11 cellular contexts compared by ENCODE assay signal in genomic region chr4:10102981-10103330, GRCh38. TPM values are rescaled to one million over a fixed set of nuclear protein-coding genes. Genes with fewer than 3 reads are reported as not detected.
DNase-seq lines count a peak whose midpoint lies in the region; ATAC-seq, FAIRE-seq and TF ChIP-seq lines count a peak whose summit lies in the region.
"Had no signal": no experiment of that assay in that cellular context is flagged by ENCODE, and none has a peak within 500 bp of the region (broad histone marks: within the 10 kb centered on the region; RNA-seq: fewer than 3 reads in every experiment).

No MANE protein-coding gene starts in this region.

- no peak for ATAC-seq in CD4-positive, alpha-beta T cell (ENCODE audit: poor library complexity)
- peak; percentile 6; the same call in 1 of the 3 replicates for ATAC-seq in GM23338
- ATAC-seq: HCT116, K562 had no signal

- H3K4me3 Mint-ChIP-seq in CD4-positive, alpha-beta T cell = peak overlapping the region; percentile 8
- no peak overlapping the region; the same call in 2 of the 3 replicates for H3K4me3 Mint-ChIP-seq in GM23338

- H3K79me2 ChIP-seq in GM23338 (replicated peaks; ENCODE audit: insufficient read depth) = peaks cover 93% of the 10 kb centered on the region

- H2BK120ac ChIP-seq in neuronal stem cell (ENCODE audit: low read depth, low read length) = no peak overlapping the region

- intact Hi-C loops in CD4-positive, alpha-beta T cell (cut with DNase I, micrococcal nuclease) = no loop called here
- intact Hi-C loops in ascending aorta (cut with DNase I) = no loop called here

- CTCF ChIA-PET in CD4-positive, alpha-beta T cell (lab: Charles Lee) = no interaction called here
- CTCF ChIA-PET in GM10248 (lab: Yijun Ruan, JAX) = no interaction called here

- no peak overlapping the region for H3K14ac ChIP-seq in neuronal stem cell (ENCODE audit: low read length)

- WGBS in neuronal stem cell (ENCODE audit: extremely low coverage in 2 of 2, insufficient read length in 2 of 2, insufficient replicate concordance in 1 of 2), 2 donors = no CpG with 5 or more reads among the region's 5 CpGs

- no peak for DNase-seq in CD4-positive, alpha-beta T cell
- no peak for DNase-seq in GM23338 (ENCODE audit: low spot score)
- no peak for DNase-seq in ascending aorta (ENCODE audit: low spot score in 2 of 2)
- no peak for DNase-seq in neuronal stem cell (ENCODE audit: low spot score)
- DNase-seq in C1 segment of cervical spinal cord (lab: John Stamatoyannopoulos, UW) = no peak
- no peak for DNase-seq in GM19239 (ENCODE audit: insufficient read length, low spot score)
- no peak for DNase-seq in GM10248 (ENCODE audit: extremely low spot score)
- DNase-seq: midbrain had no signal

- H2BK15ac ChIP-seq in neuronal stem cell (ENCODE audit: low read length) = no peak overlapping the region

- no peak overlapping the region for H4K91ac ChIP-seq in neuronal stem cell (ENCODE audit: low read depth, low read length, poor library complexity)

- H2AK5ac ChIP-seq in neuronal stem cell (ENCODE audit: low read depth, low read length) = no peak overlapping the region

- H3K9me3 Mint-ChIP-seq in CD4-positive, alpha-beta T cell = no peaks in the 10 kb centered on the region
- no peaks in the 10 kb centered on the region for H3K9me3 Mint-ChIP-seq in GM23338

- peak overlapping the region; percentile 57 for H3K18ac ChIP-seq in neuronal stem cell (ENCODE audit: low read length)

- H3K4me3 ChIP-seq in GM23338 = no peak overlapping the region
- no peak overlapping the region for H3K4me3 ChIP-seq in ascending aorta
- H3K4me3 ChIP-seq in neuronal stem cell (ENCODE audit: low read length in 2 of 2) = no peak overlapping the region
- H3K4me3 ChIP-seq: K562 had no signal

- no peaks in the 10 kb centered on the region for H3K27me3 Mint-ChIP-seq in CD4-positive, alpha-beta T cell
- peaks cover 17% of the 10 kb centered on the region for H3K27me3 Mint-ChIP-seq in GM23338 (ENCODE audit: insufficient read depth, low read depth, poor library complexity)

- peaks cover 100% of the 10 kb centered on the region for H3K4me1 Mint-ChIP-seq in CD4-positive, alpha-beta T cell (ENCODE audit: low read depth)
- peaks cover 72% of the 10 kb centered on the region for H3K4me1 Mint-ChIP-seq in GM23338

- H3K23ac ChIP-seq in neuronal stem cell (ENCODE audit: low read depth, low read length, poor library complexity) = no peak overlapping the region

- H4K8ac ChIP-seq in neuronal stem cell (ENCODE audit: low read depth, low read length) = no peak overlapping the region

- H3K27ac ChIP-seq in CD4-positive, alpha-beta T cell (ENCODE audit: low read depth, low read length) = peak overlapping the region; percentile 38
- H3K27ac ChIP-seq in GM23338 (ENCODE audit: low read depth) = no peak overlapping the region
- H3K27ac ChIP-seq in ascending aorta = peak overlapping the region; percentile 89 to 93
- peak overlapping the region; percentile 71 for H3K27ac ChIP-seq in neuronal stem cell (replicated peaks; ENCODE audit: low read length)

- FAIRE-seq in GM19239 (lab: Jason Lieb, UNC) = no peak
- FAIRE-seq: endometrium had no signal

- H3F3A ChIP-seq in GM23338 (replicated peaks; ENCODE audit: low read depth) = no peaks in the 10 kb centered on the region

- H4K20me1 ChIP-seq in GM23338 (replicated peaks; ENCODE audit: insufficient read depth) = peaks cover 75% of the 10 kb centered on the region

- H3K9ac ChIP-seq in neuronal stem cell (ENCODE audit: low read depth, low read length, poor library complexity) = no peak overlapping the region

- POLR2A ChIA-PET in CD4-positive, alpha-beta T cell (lab: Charles Lee) = interaction anchor here (1.3 to 9.0 kb wide), 3 partner anchors 9 to 15 kb away, joined by 4 to 61 read pairs (median 57); partner anchors contain the start of gene WDR1
- POLR2A ChIA-PET in GM10248 (lab: Yijun Ruan, JAX) = interaction anchor here (0.7 to 8.2 kb wide), 2 partner anchors 9 to 15 kb away, joined by 3 to 69 read pairs; partner anchors contain the start of gene WDR1

- H3K4ac ChIP-seq in neuronal stem cell (ENCODE audit: low read length) = no peak overlapping the region

- H3K4me2 ChIP-seq in GM23338 (no peak overlapping the region), neuronal stem cell (ENCODE audit: insufficient read depth, low read length, poor library complexity, severe bottlenecking) (no peak overlapping the region)

- H3K9me2 ChIP-seq in GM23338 (ENCODE audit: insufficient read depth) = no peaks in the 10 kb centered on the region

- peak overlapping the region; percentile 99 for H3K27ac Mint-ChIP-seq in CD4-positive, alpha-beta T cell
- H3K27ac Mint-ChIP-seq in GM23338 = peak overlapping the region; percentile 30; the same call in 1 of the 2 replicates

- H3K9me3 ChIP-seq in CD4-positive, alpha-beta T cell (ENCODE audit: control insufficient read depth, low read length) = no peaks in the 10 kb centered on the region
- H3K9me3 ChIP-seq in ascending aorta (no peaks in the 10 kb centered on the region), neuronal stem cell (replicated peaks in 1 of 2; ENCODE audit: control insufficient read depth in 2 of 2, insufficient read depth in 1 of 2, low read depth in 1 of 2, low read length in 2 of 2) (no peaks in the 10 kb centered on the region)

- H2AFZ ChIP-seq in GM23338 (no peak overlapping the region), neuronal stem cell (ENCODE audit: low read length) (no peak overlapping the region)

- H3K27me3 ChIP-seq in CD4-positive, alpha-beta T cell (ENCODE audit: control insufficient read depth, insufficient read depth, low read length) = no peaks in the 10 kb centered on the region
- no peaks in the 10 kb centered on the region for H3K27me3 ChIP-seq in GM23338 (ENCODE audit: insufficient read depth)
- H3K27me3 ChIP-seq in ascending aorta = no peaks in the 10 kb centered on the region
- no peaks in the 10 kb centered on the region for H3K27me3 ChIP-seq in neuronal stem cell (ENCODE audit: control insufficient read depth in 3 of 3, insufficient read depth in 3 of 3, low read depth in 1 of 3, low read length in 3 of 3)

- peaks cover 11% of the 10 kb centered on the region; the same call in 1 of the 2 replicates for H3K4me1 ChIP-seq in GM23338 (ENCODE audit: insufficient read depth)
- H3K4me1 ChIP-seq in ascending aorta = peaks cover 45 to 89% of the 10 kb centered on the region in 2 donors
- peaks cover 32 to 59% of the 10 kb centered on the region in 2 donors for H3K4me1 ChIP-seq in neuronal stem cell (ENCODE audit: control insufficient read depth in 2 of 2, insufficient read depth in 1 of 2, low read depth in 1 of 2, low read length in 2 of 2)

- no peak overlapping the region for H2BK5ac ChIP-seq in neuronal stem cell (ENCODE audit: low read length)

- peaks cover 100% of the 10 kb centered on the region for H3K36me3 Mint-ChIP-seq in CD4-positive, alpha-beta T cell (ENCODE audit: low read depth)
- H3K36me3 Mint-ChIP-seq in GM23338 (ENCODE audit: low read depth) = peaks cover 61% of the 10 kb centered on the region

- no peak for TF ChIP-seq CTCF in CD4-positive, alpha-beta T cell (IDR thresholded peaks at IDR 0.05)
- TF ChIP-seq CTCF in GM23338 (conservative IDR thresholded peaks at IDR 0.05; ENCODE audit: low read depth in 2 of 2) (no peak), ascending aorta (IDR thresholded peaks at IDR 0.05) (no peak), GM10248 (IDR thresholded peaks at IDR 0.05; ENCODE audit: control extremely low read depth, extremely low read depth, low read depth, missing control alignments) (no peak)

- no peak overlapping the region for H2BK12ac ChIP-seq in neuronal stem cell (ENCODE audit: low read length)

- H3K36me3 ChIP-seq in GM23338 (ENCODE audit: insufficient read depth) (peaks cover 9% of the 10 kb centered on the region), ascending aorta (peaks cover 36 to 52% of the 10 kb centered on the region in 2 donors), neuronal stem cell (replicated peaks in 1 of 2; ENCODE audit: control insufficient read depth in 2 of 2, insufficient read depth in 2 of 2, low read length in 2 of 2) (peaks cover 21 to 87% of the 10 kb centered on the region in 2 donors)

- H3K79me1 ChIP-seq in neuronal stem cell (ENCODE audit: low read depth, low read length) = peaks cover 17% of the 10 kb centered on the region

TF ChIP-seq in GM23338, 12 proteins besides CTCF, POLR2A, EP300 and RAD21:
- no peak for TF ChIP-seq NANOG (IDR thresholded peaks at IDR 0.05; ENCODE audit: borderline replicate concordance)
TF ChIP-seq in GM23338: peak in this region for 0.

RNA-seq across cellular contexts. Expression of gene WDR1, which starts 13.6 kb away (rescaled TPM):
- total RNA-seq in CD4-positive, alpha-beta T cell = 100 to 1,000 TPM; 197 to 198 TPM
- 233 and 248 TPM in 2 replicates for total RNA-seq in GM23338 (2014; rRNA removed; shearing (Covaris generic))
- polyA plus RNA-seq in GM23338 (2016; fragmentation: Nextera tagmentation; extraction: Ambion mirVana) = 90.9 and 93.2 TPM in 2 replicates
- total RNA-seq in ascending aorta = 216 TPM
- polyA plus RNA-seq in neuronal stem cell (2013, experiment 1 of 2) = 78.8 TPM
- 78.7 TPM for polyA plus RNA-seq in neuronal stem cell (2013, experiment 2 of 2)
